38 cellular contexts compared by ENCODE assay signal in genomic region chr20:8166730-8167129, GRCh38.
"Had no signal": no experiment of that assay in that cellular context is flagged by ENCODE, and none has a peak within 500 bp of the region (broad histone marks: within the 10 kb centered on the region; RNA-seq: fewer than 3 reads in every experiment).

No MANE protein-coding gene starts in this region.

- H3K36me3 ChIP-seq: adrenal gland, cardiac muscle cell had no signal

- H3K27ac Mint-ChIP-seq: activated B cell treated with CpG ODN at 0.5 μM for 24 hours; activated CD4-positive, alpha-beta memory T cell treated with anti-CD3 and anti-CD28 coated beads for 36 hours; activated CD4-positive, alpha-beta T cell treated with anti-CD3 and anti-CD28 coated beads, Interleukin-2, amount 10 ng/mL, durations not matched to agents 24 days and 14 days; activated CD8-positive, alpha-beta T cell treated with anti-CD3 and anti-CD28 coated beads for 36 hours; activated naive CD4-positive, alpha-beta T cell treated with anti-CD3 and anti-CD28 coated beads, Interleukin-2, amount 10 ng/mL, durations not matched to agents 7 days and 5 days; activated naive CD4-positive, alpha-beta T cell treated with anti-CD3 and anti-CD28 coated beads, Interleukin-2, amount 50 U/mL, for 24 hours; activated naive CD8-positive, alpha-beta T cell; activated naive CD8-positive, alpha-beta T cell treated with anti-CD3 and anti-CD28 coated beads, Interleukin-2, amount 10 ng/mL, durations not matched to agents 7 days and 5 days; activated naive CD8-positive, alpha-beta T cell treated with anti-CD3 and anti-CD28 coated beads, Interleukin-2, amount 50 U/mL, for 24 hours; activated T-cell treated with anti-CD3 and anti-CD28 coated beads, Interleukin-2, amount 50 U/mL, for 72 hours; activated T-helper 1 cell treated with anti-CD3 and anti-CD28 coated beads, Interleukin-12 subunit alpha, Interleukin-12 subunit beta, Interleukin-2, Interleukin-4 antibody, amounts not matched to agents 30 ng/mL and 10 ng/mL and 1 ng/mL, durations not matched to agents 14 hours and 24 hours and 36 hours; activated T-helper 17 cell treated with anti-CD3 and anti-CD28 coated beads, Interleukin-2, amount 50 U/mL, for 72 hours; brain; T-helper 1 cell treated with Interleukin-12 subunit alpha and Interleukin-12 subunit beta and Interleukin-4 antibody, amounts not matched to agents 30 μg/mL and 1 μg/mL, for 36 hours; T-helper 2 cell treated with Interferon-gamma antibody and Interleukin-4, amounts not matched to agents 5 μg/mL and 100 μg/mL, for 36 hours had no signal

- H3K27ac ChIP-seq: adrenal gland, cardiac muscle cell, VCaP had no signal

- H3K9me3 ChIP-seq: adrenal gland had no signal

- H3K9me3 Mint-ChIP-seq: activated B cell treated with CpG ODN at 0.5 μM for 24 hours; activated CD4-positive, alpha-beta memory T cell treated with anti-CD3 and anti-CD28 coated beads for 36 hours; activated CD4-positive, alpha-beta T cell treated with anti-CD3 and anti-CD28 coated beads, Interleukin-2, amount 10 ng/mL, durations not matched to agents 24 days and 14 days; activated CD8-positive, alpha-beta T cell treated with anti-CD3 and anti-CD28 coated beads for 36 hours; activated naive CD4-positive, alpha-beta T cell treated with anti-CD3 and anti-CD28 coated beads, Interleukin-2, amount 10 ng/mL, durations not matched to agents 7 days and 5 days; activated naive CD4-positive, alpha-beta T cell treated with anti-CD3 and anti-CD28 coated beads, Interleukin-2, amount 50 U/mL, for 24 hours; activated naive CD8-positive, alpha-beta T cell treated with anti-CD3 and anti-CD28 coated beads, Interleukin-2, amount 10 ng/mL, durations not matched to agents 7 days and 5 days; activated naive CD8-positive, alpha-beta T cell treated with anti-CD3 and anti-CD28 coated beads, Interleukin-2, amount 50 U/mL, for 24 hours; activated T-cell treated with anti-CD3 and anti-CD28 coated beads, Interleukin-2, amount 50 U/mL, for 4 hours; activated T-cell treated with anti-CD3 and anti-CD28 coated beads, Interleukin-2, amount 50 U/mL, for 72 hours; activated T-helper 1 cell treated with anti-CD3 and anti-CD28 coated beads, Interleukin-12 subunit alpha, Interleukin-12 subunit beta, Interleukin-2, Interleukin-4 antibody, amounts not matched to agents 30 ng/mL and 10 ng/mL and 1 ng/mL, durations not matched to agents 14 hours and 24 hours and 36 hours; activated T-helper 17 cell treated with anti-CD3 and anti-CD28 coated beads, Interleukin-2, amount 50 U/mL, for 72 hours; central memory CD8-positive, alpha-beta T cell; T-helper 1 cell treated with Interleukin-12 subunit alpha and Interleukin-12 subunit beta and Interleukin-4 antibody, amounts not matched to agents 30 μg/mL and 1 μg/mL, for 36 hours; T-helper 2 cell treated with Interferon-gamma antibody and Interleukin-4, amounts not matched to agents 5 μg/mL and 100 μg/mL, for 36 hours had no signal

- H3K4me3 Mint-ChIP-seq: activated B cell treated with CpG ODN at 0.5 μM for 24 hours; activated CD4-positive, alpha-beta memory T cell treated with anti-CD3 and anti-CD28 coated beads for 36 hours; activated CD4-positive, alpha-beta T cell treated with anti-CD3 and anti-CD28 coated beads, Interleukin-2, amount 10 ng/mL, durations not matched to agents 24 days and 14 days; activated CD8-positive, alpha-beta T cell treated with anti-CD3 and anti-CD28 coated beads for 36 hours; activated naive CD4-positive, alpha-beta T cell treated with anti-CD3 and anti-CD28 coated beads, Interleukin-2, amount 10 ng/mL, durations not matched to agents 7 days and 5 days; activated naive CD4-positive, alpha-beta T cell treated with anti-CD3 and anti-CD28 coated beads, Interleukin-2, amount 50 U/mL, for 24 hours; activated naive CD8-positive, alpha-beta T cell; activated naive CD8-positive, alpha-beta T cell treated with anti-CD3 and anti-CD28 coated beads, Interleukin-2, amount 10 ng/mL, durations not matched to agents 7 days and 5 days; activated naive CD8-positive, alpha-beta T cell treated with anti-CD3 and anti-CD28 coated beads, Interleukin-2, amount 50 U/mL, for 24 hours; activated T-cell treated with anti-CD3 and anti-CD28 coated beads, Interleukin-2, amount 50 U/mL, for 4 hours; activated T-cell treated with anti-CD3 and anti-CD28 coated beads, Interleukin-2, amount 50 U/mL, for 72 hours; activated T-helper 1 cell treated with anti-CD3 and anti-CD28 coated beads, Interleukin-12 subunit alpha, Interleukin-12 subunit beta, Interleukin-2, Interleukin-4 antibody, amounts not matched to agents 30 ng/mL and 10 ng/mL and 1 ng/mL, durations not matched to agents 14 hours and 24 hours and 36 hours; activated T-helper 17 cell treated with anti-CD3 and anti-CD28 coated beads, Interleukin-2, amount 50 U/mL, for 72 hours; brain; central memory CD8-positive, alpha-beta T cell; T-helper 1 cell treated with Interleukin-12 subunit alpha and Interleukin-12 subunit beta and Interleukin-4 antibody, amounts not matched to agents 30 μg/mL and 1 μg/mL, for 36 hours; T-helper 2 cell treated with Interferon-gamma antibody and Interleukin-4, amounts not matched to agents 5 μg/mL and 100 μg/mL, for 36 hours had no signal

- H3K4me1 Mint-ChIP-seq: activated B cell treated with CpG ODN at 0.5 μM for 24 hours; activated naive CD4-positive, alpha-beta T cell treated with anti-CD3 and anti-CD28 coated beads, Interleukin-2, amount 50 U/mL, for 24 hours had no signal

- H3K36me3 Mint-ChIP-seq: activated CD4-positive, alpha-beta memory T cell treated with anti-CD3 and anti-CD28 coated beads for 36 hours; activated naive CD4-positive, alpha-beta T cell treated with anti-CD3 and anti-CD28 coated beads, Interleukin-2, amount 10 ng/mL, durations not matched to agents 7 days and 5 days; activated naive CD4-positive, alpha-beta T cell treated with anti-CD3 and anti-CD28 coated beads, Interleukin-2, amount 50 U/mL, for 24 hours; activated naive CD8-positive, alpha-beta T cell; brain had no signal

- H3K4me3 ChIP-seq: adrenal gland, cardiac muscle cell had no signal

- ATAC-seq: activated CD8-positive, alpha-beta T cell treated with anti-CD3 and anti-CD28 coated beads for 36 hours; activated naive CD8-positive, alpha-beta T cell treated with anti-CD3 and anti-CD28 coated beads, Interleukin-2, amount 50 U/mL, for 24 hours; activated T-cell treated with anti-CD3 and anti-CD28 coated beads, Interleukin-2, amount 50 U/mL, for 4 hours; activated T-cell treated with anti-CD3 and anti-CD28 coated beads, Interleukin-2, amount 50 U/mL, for 72 hours; activated T-helper 17 cell treated with anti-CD3 and anti-CD28 coated beads, Interleukin-2, amount 50 U/mL, for 72 hours had no signal

- DNase-seq: activated B cell treated with CpG ODN at 0.5 μM for 24 hours; activated CD4-positive, alpha-beta memory T cell treated with anti-CD3 and anti-CD28 coated beads for 36 hours; activated CD4-positive, alpha-beta T cell treated with anti-CD3 and anti-CD28 coated beads for 4 hours; activated CD4-positive, alpha-beta T cell treated with anti-CD3 and anti-CD28 coated beads, Interleukin-2, amount 10 ng/mL, durations not matched to agents 24 days and 14 days; activated CD4-positive, alpha-beta T cell treated with anti-CD3 and anti-CD28 coated beads, Interleukin-2, amount 50 U/mL, for 1 hour; activated CD4-positive, alpha-beta T cell treated with anti-CD3 and anti-CD28 coated beads, Interleukin-2, amount 50 U/mL, for 4 hours; activated CD4-positive, CD25-positive, alpha-beta regulatory T cell treated with anti-CD3 and anti-CD28 coated beads, Interleukin-2, amount 50 U/mL, for 72 hours; activated CD8-positive, alpha-beta memory T cell treated with anti-CD3 and anti-CD28 coated beads, Interleukin-2, amount 50 U/mL, for 4 hours; activated CD8-positive, alpha-beta T cell treated with anti-CD3 and anti-CD28 coated beads for 36 hours; activated effector memory CD4-positive, alpha-beta T cell treated with anti-CD3 and anti-CD28 coated beads, Interleukin-2, amount 50 U/mL, for 16 hours; activated gamma-delta T cell treated with Interleukin-2 at 50 U/mL for 16 hours; activated naive CD4-positive, alpha-beta T cell; activated naive CD4-positive, alpha-beta T cell treated with anti-CD3 and anti-CD28 coated beads, Interleukin-2, amount 10 ng/mL, durations not matched to agents 7 days and 5 days; activated naive CD8-positive, alpha-beta T cell treated with anti-CD3 and anti-CD28 coated beads, Interleukin-2, amount 10 ng/mL, durations not matched to agents 7 days and 5 days; activated naive CD8-positive, alpha-beta T cell treated with anti-CD3 and anti-CD28 coated beads, Interleukin-2, amount 50 U/mL, for 24 hours; activated T-cell treated with anti-CD3 and anti-CD28 coated beads for 4 hours; activated T-cell treated with anti-CD3 and anti-CD28 coated beads, Interleukin-2, amount 50 U/mL, for 1 hour; activated T-cell treated with anti-CD3 and anti-CD28 coated beads, Interleukin-2, amount 50 U/mL, for 4 hours; activated T-cell treated with anti-CD3 and anti-CD28 coated beads, Interleukin-2, amount 50 U/mL, for 72 hours; adrenal gland; amniotic stem cell; aorta; caudate nucleus; cerebellar nuclear complex; SW 1271; T-helper 1 cell; T-helper 2 cell; T-helper 9 cell had no signal

- H3K27me3 ChIP-seq: adrenal gland, cardiac muscle cell had no signal
